In genomic region chr19:29680447-29680846, GRCh38 we compare ENCODE assay signal across 8 cellular contexts. TPM values are rescaled to one million over a fixed set of nuclear protein-coding genes. Genes with fewer than 3 reads are reported as not detected.
A peak's percentile ranks its signal among the peaks of the same experiment; 100 is the strongest.
DNase-seq lines count a peak whose midpoint lies in the region; ATAC-seq and TF ChIP-seq lines count a peak whose summit lies in the region.

No MANE protein-coding gene starts in this region.

- TF ChIP-seq POLR2A in esophagus squamous epithelium (IDR thresholded peaks at IDR 0.05) = no peak

- H3K27ac ChIP-seq in esophagus squamous epithelium = peak overlapping the region; percentile 48 to 84 (median 76)

- peak overlapping the region in 1 of 4 donors; percentile 11 for H3K4me3 ChIP-seq in esophagus squamous epithelium

- peaks cover 0 to 26% (median 7%) of the 10 kb centered on the region in 3 donors for H3K36me3 ChIP-seq in esophagus squamous epithelium

- intact Hi-C loops in esophagus squamous epithelium (cut with DNase I) = no loop called here

- TF ChIP-seq CTCF in esophagus squamous epithelium (IDR thresholded peaks at IDR 0.05) = no peak

- DNase-seq in activated CD4-positive, alpha-beta T cell treated with anti-CD3 and anti-CD28 coated beads, Interleukin-2, amount 50 U/mL, for 4 hours = peak; percentile 64
- DNase-seq in esophagus squamous epithelium (lab: John Stamatoyannopoulos, UW) = peak; percentile 35
- peak; percentile 70 for DNase-seq in stimulated activated CD8-positive, alpha-beta memory T cell treated with anti-CD3 and anti-CD28 coated beads, Interleukin-12 subunit alpha, Interleukin-12 subunit beta, amount 100 ng/mL, for 1 hour (ENCODE audit: low read depth)
- DNase-seq in NCI-H446 (lab: John Stamatoyannopoulos, UW) = no peak
- DNase-seq in NCI-H1436 (lab: John Stamatoyannopoulos, UW) = no peak

- ATAC-seq in GM19023 (IDR thresholded peaks at IDR 0.05; ENCODE audit: unreplicated experiment) (peak; percentile 68), HG03469 (IDR thresholded peaks at IDR 0.05; ENCODE audit: unreplicated experiment) (peak; percentile 57), HG02973 (IDR thresholded peaks at IDR 0.05; ENCODE audit: unreplicated experiment) (no peak)

- H3K9me3 ChIP-seq in esophagus squamous epithelium = no peaks in the 10 kb centered on the region

- no CpG with 5 or more reads among the region's 12 CpGs for WGBS in esophagus squamous epithelium, 2 donors

- no peaks in the 10 kb centered on the region for H3K27me3 ChIP-seq in esophagus squamous epithelium

- H3K4me1 ChIP-seq in esophagus squamous epithelium = peaks cover 19 to 82% (median 61%) of the 10 kb centered on the region in 3 donors

RNA-seq across cellular contexts. Expression of gene PLEKHF1, which starts 15.2 kb away (rescaled TPM):
- total RNA-seq in esophagus squamous epithelium = 10 to 100 TPM in 3 of 4 donors, 1 to 10 TPM in 1; 4.3 to 20.8 (median 17.1) TPM

RNA-seq across cellular contexts. Expression of gene C19orf12, which starts 34.6 kb away (rescaled TPM):
- total RNA-seq in esophagus squamous epithelium = 10 to 100 TPM; 11.2 to 21.6 (median 18.3) TPM

Comparison
In these comparisons a context has a peak if more than half of its experiments do, and no peak if none do; other contexts are left out.
1. DNase-seq: peak in activated CD4-positive, alpha-beta T cell treated with anti-CD3 and anti-CD28 coated beads, Interleukin-2, amount 50 U/mL, for 4 hours (2 of 2), esophagus squamous epithelium (single experiment) and stimulated activated CD8-positive, alpha-beta memory T cell treated with anti-CD3 and anti-CD28 coated beads, Interleukin-12 subunit alpha, Interleukin-12 subunit beta, amount 100 ng/mL, for 1 hour (single experiment); none in NCI-H446 (0 of 2) and NCI-H1436 (single experiment).